Comparison of ENCODE assay signal across 8 cellular contexts in the genomic region with DNA sequence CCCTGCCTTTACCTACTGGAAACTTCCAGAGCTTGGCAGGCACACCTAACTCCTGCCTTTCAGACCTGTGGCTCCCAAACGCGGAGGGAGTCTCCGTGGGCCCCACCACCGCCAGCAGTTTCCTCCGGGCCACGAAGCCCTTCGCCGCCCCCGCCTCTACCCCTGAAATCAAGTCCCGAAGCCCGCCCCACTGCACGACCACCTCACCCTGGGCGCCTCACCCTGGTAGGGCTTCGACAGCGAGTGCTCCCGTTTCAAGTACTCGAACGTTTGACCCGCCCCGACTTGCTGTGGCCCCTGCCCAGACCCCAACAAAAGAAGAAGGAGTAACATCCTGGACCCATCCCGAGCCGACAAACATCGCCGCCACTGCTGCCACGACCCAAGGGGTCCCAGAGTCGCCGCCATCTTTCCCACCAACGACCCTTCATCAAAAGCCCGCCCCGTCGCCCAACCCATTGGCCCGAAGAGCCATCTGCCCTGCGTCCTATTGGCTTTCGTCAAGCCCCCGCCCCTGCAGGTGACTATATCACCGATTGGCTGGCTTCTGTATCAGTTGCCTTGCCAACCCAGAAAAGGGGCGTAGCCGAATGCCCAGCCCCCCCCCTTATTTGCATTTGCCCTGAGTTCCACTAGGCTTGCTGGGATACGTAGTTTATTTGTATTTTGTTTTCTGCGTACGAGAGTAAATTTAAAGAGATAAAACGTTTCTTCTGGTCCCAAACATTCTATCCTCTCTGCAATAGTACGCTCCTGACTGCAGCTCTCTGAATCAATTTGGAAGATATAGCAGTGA. TPM values are rescaled to one million over a fixed set of nuclear protein-coding genes. Genes with fewer than 3 reads are reported as not detected.
DNase-seq lines count a peak whose midpoint lies in the region; ATAC-seq, FAIRE-seq and TF ChIP-seq lines count a peak whose summit lies in the region.

A gene with protein sequence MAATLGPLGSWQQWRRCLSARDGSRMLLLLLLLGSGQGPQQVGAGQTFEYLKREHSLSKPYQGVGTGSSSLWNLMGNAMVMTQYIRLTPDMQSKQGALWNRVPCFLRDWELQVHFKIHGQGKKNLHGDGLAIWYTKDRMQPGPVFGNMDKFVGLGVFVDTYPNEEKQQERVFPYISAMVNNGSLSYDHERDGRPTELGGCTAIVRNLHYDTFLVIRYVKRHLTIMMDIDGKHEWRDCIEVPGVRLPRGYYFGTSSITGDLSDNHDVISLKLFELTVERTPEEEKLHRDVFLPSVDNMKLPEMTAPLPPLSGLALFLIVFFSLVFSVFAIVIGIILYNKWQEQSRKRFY (minus strand): TSS at position 432 of the 796 bp plus-strand sequence. CDS start 24 bp downstream, at position 408.

- H3K36me3 ChIP-seq in heart right ventricle (peaks cover 0 to 29% (median 0%) of the 10 kb centered on the region in 9 donors), upper lobe of right lung (peaks cover 18% of the 10 kb centered on the region)

- DNase-seq in GM12892 (ENCODE audit: insufficient read length) (peak; percentile 81), NCI-H146 (lab: John Stamatoyannopoulos, UW) (peak; percentile 98), T-helper 1 cell (peak; percentile 92 to 98 (median 95)), amniotic stem cell (lab: John Stamatoyannopoulos, UW) (peak; percentile 93), heart right ventricle (peak; percentile 95 to 99), posterior vena cava (ENCODE audit: low spot score) (peak; percentile 98), upper lobe of right lung (peak; percentile 98)

- 0% methylated on average over 43 of the region's 43 CpGs for WGBS in heart right ventricle, 2 donors

- ATAC-seq in HG02852 (IDR thresholded peaks at IDR 0.05; ENCODE audit: unreplicated experiment) (peak; percentile 99), heart right ventricle (peak; percentile 96 to 100 (median 100)), upper lobe of right lung (peak; percentile 100)

- peak within 1 kb of the TSS; percentile 34 to 84 (median 76) for H3K27ac ChIP-seq in heart right ventricle
- H3K27ac ChIP-seq in upper lobe of right lung = peak within 1 kb of the TSS; percentile 84

- peak; percentile 76 for TF ChIP-seq POLR2A in GM12892 (IDR thresholded peaks at IDR 0.05; ENCODE audit: low read depth, low read length)

- H3K4me3 ChIP-seq in heart right ventricle (peak within 1 kb of the TSS; percentile 69 to 93 (median 80)), upper lobe of right lung (peak within 1 kb of the TSS; percentile 88)

- H3K27me3 ChIP-seq in heart right ventricle = no peaks in the 10 kb centered on the region
- no peaks in the 10 kb centered on the region for H3K27me3 ChIP-seq in upper lobe of right lung

- peaks cover 0 to 49% (median 28%) of the 10 kb centered on the region in 9 donors for H3K4me1 ChIP-seq in heart right ventricle
- H3K4me1 ChIP-seq in upper lobe of right lung = peaks cover 23% of the 10 kb centered on the region

- H3K9me3 ChIP-seq in heart right ventricle (no peaks in the 10 kb centered on the region), upper lobe of right lung (no peaks in the 10 kb centered on the region)

- intact Hi-C loops in heart right ventricle (cut with DNase I) (loop anchor here in 4 of 10 donors (1.0 to 5.0 kb wide), 3 partner anchors 20 to 103 kb away; a partner anchor contains a TSS), posterior vena cava (cut with DNase I) (loop anchor here in 1 of 2 donors (10.0 kb wide), 1 partner anchor 215 kb away; no protein-coding TSS in a partner anchor), upper lobe of right lung (cut with DNase I) (no loop called here)

- peak; percentile 90 for FAIRE-seq in GM12892 (lab: Jason Lieb, UNC)

- TF ChIP-seq CTCF in heart right ventricle (IDR thresholded peaks at IDR 0.05) = peak in 1 of 9 donors; percentile 15
- TF ChIP-seq CTCF in upper lobe of right lung (IDR thresholded peaks at IDR 0.05) = no peak

RNA-seq across cellular contexts. Expression of the gene that starts here (rescaled TPM):
- polyA plus RNA-seq in GM12892 (2012; ENCODE audit: missing spikeins) = 8.4 TPM
- 10 to 100 TPM; 13.3 to 30.9 (median 18.8) TPM for total RNA-seq in heart right ventricle
- polyA plus RNA-seq in heart right ventricle = 10 to 100 TPM; 11.0 to 31.4 TPM
- total RNA-seq in posterior vena cava = 10 to 100 TPM in 1 of 2 donors, 1 to 10 TPM in 1; 9.0 to 14.5 TPM
- total RNA-seq in upper lobe of right lung = 16.5 TPM

Comparison
In these comparisons a context has a peak if more than half of its experiments do, and no peak if none do; other contexts are left out.
1. Peak in every context shown above with its lines: DNase-seq, ATAC-seq, H3K4me3 ChIP-seq and H3K27ac ChIP-seq.